Comparison of ENCODE assay signal across 13 cellular contexts in genomic region chr14:93230539-93230938, GRCh38. TPM values are rescaled to one million over a fixed set of nuclear protein-coding genes. Genes with fewer than 3 reads are reported as not detected.
DNase-seq lines count a peak whose midpoint lies in the region; ATAC-seq and TF ChIP-seq lines count a peak whose summit lies in the region.
"Had no signal": no experiment of that assay in that cellular context is flagged by ENCODE, and none has a peak within 500 bp of the region (broad histone marks: within the 10 kb centered on the region; RNA-seq: fewer than 3 reads in every experiment).

No MANE protein-coding gene starts in this region.

- no peaks in the 10 kb centered on the region for H3K9me3 Mint-ChIP-seq in T-helper 1 cell treated with Interleukin-12 subunit alpha and Interleukin-12 subunit beta and Interleukin-4 antibody, amounts not matched to agents 30 μg/mL and 1 μg/mL, for 36 hours
- no peaks in the 10 kb centered on the region for H3K9me3 Mint-ChIP-seq in Calu3 (ENCODE audit: low read depth, unreplicated experiment)
- H3K9me3 Mint-ChIP-seq in activated naive CD8-positive, alpha-beta T cell treated with anti-CD3 and anti-CD28 coated beads, Interleukin-2, amount 10 ng/mL, durations not matched to agents 7 days and 5 days: no peaks in the 10 kb centered on the region

- H3K14ac ChIP-seq in neuronal stem cell (ENCODE audit: low read length): no peak overlapping the region

- no peak overlapping the region for H3K4me2 ChIP-seq in neuronal stem cell (ENCODE audit: insufficient read depth, low read length, poor library complexity, severe bottlenecking)

- no peak for ATAC-seq in activated naive CD8-positive, alpha-beta T cell treated with anti-CD3 and anti-CD28 coated beads, Interleukin-2, amount 10 ng/mL, durations not matched to agents 7 days and 5 days (ENCODE audit: low read depth)
- ATAC-seq: HCT116 had no signal

- no peak overlapping the region for H2AFZ ChIP-seq in neuronal stem cell (ENCODE audit: low read length)

- H3K36me3 Mint-ChIP-seq in T-helper 1 cell treated with Interleukin-12 subunit alpha and Interleukin-12 subunit beta and Interleukin-4 antibody, amounts not matched to agents 30 μg/mL and 1 μg/mL, for 36 hours (ENCODE audit: low read depth): peaks cover 17% of the 10 kb centered on the region
- peaks cover 18% of the 10 kb centered on the region for H3K36me3 Mint-ChIP-seq in Calu3 (ENCODE audit: insufficient read depth, unreplicated experiment)
- H3K36me3 Mint-ChIP-seq in activated naive CD8-positive, alpha-beta T cell treated with anti-CD3 and anti-CD28 coated beads, Interleukin-2, amount 10 ng/mL, durations not matched to agents 7 days and 5 days: peaks cover 14% of the 10 kb centered on the region

- peak overlapping the region; percentile 12 for H2BK15ac ChIP-seq in neuronal stem cell (ENCODE audit: low read length)

- intact Hi-C loops in Calu3 (cut with micrococcal nuclease; ENCODE audit: unreplicated experiment): loop anchor here (10.0 kb wide), 1 partner anchor 244 kb away; no protein-coding TSS in a partner anchor

- peaks cover 0 to 2% of the 10 kb centered on the region in 2 donors for H3K4me1 ChIP-seq in neuronal stem cell (ENCODE audit: control insufficient read depth in 2 of 2, insufficient read depth in 1 of 2, low read depth in 1 of 2, low read length in 2 of 2)
- H3K4me1 ChIP-seq in effector memory CD4-positive, alpha-beta T cell (ENCODE audit: control insufficient read depth, insufficient read depth, low read length, poor library complexity, severe bottlenecking): no peaks in the 10 kb centered on the region

- DNase-seq in T-helper 1 cell (no peak), Calu3 (no peak), neuronal stem cell (ENCODE audit: low spot score) (no peak), NCI-H774 (lab: John Stamatoyannopoulos, UW) (no peak), SIG-M5 treated with dmso at 0.1 percent for 504 hours (lab: John Stamatoyannopoulos, UW; ENCODE audit: unreplicated experiment) (no peak)
- DNase-seq in activated naive CD8-positive, alpha-beta T cell treated with anti-CD3 and anti-CD28 coated beads, Interleukin-2, amount 10 ng/mL, durations not matched to agents 7 days and 5 days: no peak
- no peak for DNase-seq in effector memory CD4-positive, alpha-beta T cell
- DNase-seq: cerebellar nuclear complex, MG63 had no signal

- H3K36me3 ChIP-seq in neuronal stem cell (replicated peaks in 1 of 2; ENCODE audit: control insufficient read depth in 2 of 2, insufficient read depth in 2 of 2, low read length in 2 of 2): peaks cover 10 to 33% of the 10 kb centered on the region in 2 donors
- H3K36me3 ChIP-seq in effector memory CD4-positive, alpha-beta T cell (ENCODE audit: control insufficient read depth, insufficient read depth, low read length): peaks cover 16% of the 10 kb centered on the region
- H3K36me3 ChIP-seq: MG63 had no signal

- TF ChIP-seq CTCF in Calu3 (IDR thresholded peaks at IDR 0.05; ENCODE audit: unreplicated experiment): no peak

- no peak overlapping the region for H3K18ac ChIP-seq in neuronal stem cell (ENCODE audit: low read length)

- no peak overlapping the region for H2BK120ac ChIP-seq in neuronal stem cell (ENCODE audit: low read depth, low read length)

- no CpG with 5 or more reads among the region's 16 CpGs for WGBS in neuronal stem cell (ENCODE audit: extremely low coverage in 2 of 2, insufficient read length in 2 of 2, insufficient replicate concordance in 1 of 2), 2 donors

- H3K27me3 Mint-ChIP-seq in T-helper 1 cell treated with Interleukin-12 subunit alpha and Interleukin-12 subunit beta and Interleukin-4 antibody, amounts not matched to agents 30 μg/mL and 1 μg/mL, for 36 hours (ENCODE audit: low read depth): peaks cover 3% of the 10 kb centered on the region
- no peaks in the 10 kb centered on the region for H3K27me3 Mint-ChIP-seq in Calu3 (ENCODE audit: unreplicated experiment)
- peaks cover 23% of the 10 kb centered on the region for H3K27me3 Mint-ChIP-seq in activated naive CD8-positive, alpha-beta T cell treated with anti-CD3 and anti-CD28 coated beads, Interleukin-2, amount 10 ng/mL, durations not matched to agents 7 days and 5 days

- H2AK5ac ChIP-seq in neuronal stem cell (ENCODE audit: low read depth, low read length): peak overlapping the region; percentile 23

- no peak overlapping the region for H3K4ac ChIP-seq in neuronal stem cell (ENCODE audit: low read length)

- H3K23ac ChIP-seq in neuronal stem cell (ENCODE audit: low read depth, low read length, poor library complexity): peak overlapping the region; percentile 13

- BruUV-seq in Calu3 (replicated peaks; lab: Mats Ljungman, UMichigan): no TSS peak

- H3K9me3 ChIP-seq in neuronal stem cell (replicated peaks in 1 of 2; ENCODE audit: control insufficient read depth in 2 of 2, insufficient read depth in 1 of 2, low read depth in 1 of 2, low read length in 2 of 2): peaks cover 0 to 5% of the 10 kb centered on the region in 2 donors
- H3K9me3 ChIP-seq in effector memory CD4-positive, alpha-beta T cell (ENCODE audit: control insufficient read depth, low read length): no peaks in the 10 kb centered on the region
- H3K9me3 ChIP-seq: gastroesophageal sphincter, MG63, tibial nerve had no signal

- H4K8ac ChIP-seq in neuronal stem cell (ENCODE audit: low read depth, low read length): no peak overlapping the region

- H2BK12ac ChIP-seq in neuronal stem cell (ENCODE audit: low read length): no peak overlapping the region

- CTCF ChIA-PET in Calu3 (lab: Charles Lee): interaction anchor here (1.8 kb wide), 1 partner anchor 23 kb away, joined by 4 read pairs; the partner anchor contains the start of genes GON7 and UBR7

- H3K27me3 ChIP-seq in neuronal stem cell (ENCODE audit: control insufficient read depth in 3 of 3, insufficient read depth in 3 of 3, low read depth in 1 of 3, low read length in 3 of 3): no peaks in the 10 kb centered on the region
- no peaks in the 10 kb centered on the region for H3K27me3 ChIP-seq in effector memory CD4-positive, alpha-beta T cell (replicated peaks; ENCODE audit: control insufficient read depth, insufficient read depth, low read length, poor library complexity, severe bottlenecking)
- H3K27me3 ChIP-seq: gastroesophageal sphincter, MG63, tibial nerve had no signal

- POLR2A ChIA-PET in activated naive CD8-positive, alpha-beta T cell treated with anti-CD3 and anti-CD28 coated beads, Interleukin-2, amount 10 ng/mL, durations not matched to agents 7 days and 5 days (lab: Charles Lee): interaction anchor here (1.6 kb wide), 1 partner anchor 101 kb away, joined by 3 read pairs; no protein-coding TSS in a partner anchor

- H3K9ac ChIP-seq in neuronal stem cell (ENCODE audit: low read depth, low read length, poor library complexity): no peak overlapping the region

- peaks cover 6% of the 10 kb centered on the region for H3K4me1 Mint-ChIP-seq in T-helper 1 cell treated with Interleukin-12 subunit alpha and Interleukin-12 subunit beta and Interleukin-4 antibody, amounts not matched to agents 30 μg/mL and 1 μg/mL, for 36 hours (ENCODE audit: low read depth)
- H3K4me1 Mint-ChIP-seq in Calu3 (ENCODE audit: low read depth, unreplicated experiment): peaks cover 21% of the 10 kb centered on the region
- H3K4me1 Mint-ChIP-seq in activated naive CD8-positive, alpha-beta T cell treated with anti-CD3 and anti-CD28 coated beads, Interleukin-2, amount 10 ng/mL, durations not matched to agents 7 days and 5 days: peaks cover 5% of the 10 kb centered on the region

- H3K79me1 ChIP-seq in neuronal stem cell (ENCODE audit: low read depth, low read length): no peaks in the 10 kb centered on the region

- H4K91ac ChIP-seq in neuronal stem cell (ENCODE audit: low read depth, low read length, poor library complexity): no peak overlapping the region

- H3K4me3 Mint-ChIP-seq in T-helper 1 cell treated with Interleukin-12 subunit alpha and Interleukin-12 subunit beta and Interleukin-4 antibody, amounts not matched to agents 30 μg/mL and 1 μg/mL, for 36 hours: peak overlapping the region; percentile 63
- H3K4me3 Mint-ChIP-seq in Calu3 (ENCODE audit: low read depth, unreplicated experiment): peak overlapping the region; percentile 82
- peak overlapping the region; percentile 67 for H3K4me3 Mint-ChIP-seq in activated naive CD8-positive, alpha-beta T cell treated with anti-CD3 and anti-CD28 coated beads, Interleukin-2, amount 10 ng/mL, durations not matched to agents 7 days and 5 days

- no peak overlapping the region for H3K27ac ChIP-seq in neuronal stem cell (replicated peaks; ENCODE audit: low read length)
- H3K27ac ChIP-seq in effector memory CD4-positive, alpha-beta T cell (ENCODE audit: insufficient read depth, low read length, poor library complexity, severe bottlenecking): no peak overlapping the region
- H3K27ac ChIP-seq: tibial nerve had no signal

- no peak overlapping the region for H3K27ac Mint-ChIP-seq in T-helper 1 cell treated with Interleukin-12 subunit alpha and Interleukin-12 subunit beta and Interleukin-4 antibody, amounts not matched to agents 30 μg/mL and 1 μg/mL, for 36 hours
- H3K27ac Mint-ChIP-seq in Calu3 (ENCODE audit: unreplicated experiment): peak overlapping the region; percentile 37
- no peak overlapping the region for H3K27ac Mint-ChIP-seq in activated naive CD8-positive, alpha-beta T cell treated with anti-CD3 and anti-CD28 coated beads, Interleukin-2, amount 10 ng/mL, durations not matched to agents 7 days and 5 days

- peak overlapping the region in 1 of 2 donors; percentile 27 for H3K4me3 ChIP-seq in neuronal stem cell (ENCODE audit: low read length in 2 of 2)
- no peak overlapping the region for H3K4me3 ChIP-seq in effector memory CD4-positive, alpha-beta T cell (ENCODE audit: insufficient read depth, low read depth, low read length, poor library complexity, severe bottlenecking)
- H3K4me3 ChIP-seq: MG63 had no signal

- no peak overlapping the region for H2BK5ac ChIP-seq in neuronal stem cell (ENCODE audit: low read length)

RNA-seq across cellular contexts. Expression of gene UBR7, which starts 23.5 kb away (rescaled TPM):
- 16.3 and 20.3 TPM in 2 replicates for total RNA-seq in Calu3 (2022)
- 10 to 100 TPM; 36.7 to 38.5 TPM for total RNA-seq in activated naive CD8-positive, alpha-beta T cell treated with anti-CD3 and anti-CD28 coated beads, Interleukin-2, amount 10 ng/mL, durations not matched to agents 7 days and 5 days
- polyA plus RNA-seq in neuronal stem cell (2013, experiment 1 of 2): 22.6 TPM
- 22.2 TPM for polyA plus RNA-seq in neuronal stem cell (2013, experiment 2 of 2)

RNA-seq across cellular contexts. Expression of gene GON7, which starts 23.7 kb away (rescaled TPM):
- 13.3 and 13.5 TPM in 2 replicates for total RNA-seq in Calu3 (2022)
- total RNA-seq in activated naive CD8-positive, alpha-beta T cell treated with anti-CD3 and anti-CD28 coated beads, Interleukin-2, amount 10 ng/mL, durations not matched to agents 7 days and 5 days: 10 to 100 TPM; 17.3 to 17.7 TPM
- 10.9 TPM for polyA plus RNA-seq in neuronal stem cell (2013, experiment 1 of 2)
- polyA plus RNA-seq in neuronal stem cell (2013, experiment 2 of 2): 10.5 TPM

RNA-seq across cellular contexts. Expression of gene LYSET, which starts 45.4 kb away (rescaled TPM):
- total RNA-seq in Calu3 (2022): 21.3 and 22.7 TPM in 2 replicates
- 10 to 100 TPM; 11.9 to 12.7 TPM for total RNA-seq in activated naive CD8-positive, alpha-beta T cell treated with anti-CD3 and anti-CD28 coated beads, Interleukin-2, amount 10 ng/mL, durations not matched to agents 7 days and 5 days
- polyA plus RNA-seq in neuronal stem cell (2013, experiment 1 of 2): 34.4 TPM
- 34.8 TPM for polyA plus RNA-seq in neuronal stem cell (2013, experiment 2 of 2)

RNA-seq across cellular contexts. Expression of gene MOAP1, which starts 45.8 kb away (rescaled TPM):
- 20.0 and 23.4 TPM in 2 replicates for total RNA-seq in Calu3 (2022)
- 10 to 100 TPM; 31.6 TPM for total RNA-seq in activated naive CD8-positive, alpha-beta T cell treated with anti-CD3 and anti-CD28 coated beads, Interleukin-2, amount 10 ng/mL, durations not matched to agents 7 days and 5 days
- 18.5 TPM for polyA plus RNA-seq in neuronal stem cell (2013, experiment 1 of 2)
- polyA plus RNA-seq in neuronal stem cell (2013, experiment 2 of 2): 17.9 TPM
